In genomic region chr10:3592424-3592823, GRCh38 we compare ENCODE assay signal across 24 cellular contexts.
DNase-seq lines count a peak whose midpoint lies in the region; ATAC-seq, FAIRE-seq and TF ChIP-seq lines count a peak whose summit lies in the region.
"Had no signal": no experiment of that assay in that cellular context is flagged by ENCODE, and none has a peak within 500 bp of the region (broad histone marks: within the 10 kb centered on the region; RNA-seq: fewer than 3 reads in every experiment).

No MANE protein-coding gene starts in this region.

- no peaks in the 10 kb centered on the region for H3K4me1 ChIP-seq in A549
- H3K4me1 ChIP-seq in IMR-90 (ENCODE audit: control insufficient read depth, insufficient read depth, low read length), result no peaks in the 10 kb centered on the region
- no peaks in the 10 kb centered on the region for H3K4me1 ChIP-seq in K562 (replicated peaks in 1 of 2; ENCODE audit: control insufficient read depth in 2 of 2, insufficient read depth in 2 of 2, low read length in 2 of 2)
- no peaks in the 10 kb centered on the region for H3K4me1 ChIP-seq in mesendoderm (ENCODE audit: control insufficient read depth, low read depth, low read length)
- H3K4me1 ChIP-seq: BE2C had no signal

- no peak for TF ChIP-seq POLR2A in A549 (IDR thresholded peaks at IDR 0.05; ENCODE audit: low read length)
- TF ChIP-seq POLR2A in IMR-90 (IDR thresholded peaks at IDR 0.05; ENCODE audit: low read depth, low read length), result no peak
- TF ChIP-seq POLR2A in K562 (conservative IDR thresholded peaks at IDR 0.05), result no peak

- H3K27ac ChIP-seq in A549, result no peak overlapping the region
- H3K27ac ChIP-seq in IMR-90 (ENCODE audit: insufficient read depth, low read length), result no peak overlapping the region
- no peak overlapping the region for H3K27ac ChIP-seq in K562 (ENCODE audit: extremely low read depth, low read depth, low read length)
- no peak overlapping the region for H3K27ac ChIP-seq in mesendoderm (ENCODE audit: low read depth, low read length)
- H3K27ac ChIP-seq: 22Rv1; BLaER1 treated with 17β-estradiol and CSF1 and Interleukin-3, amounts not matched to agents 10 nM and 100 nM had no signal

- H4K20me1 ChIP-seq in IMR-90 (ENCODE audit: insufficient read depth, low read length) (no peaks in the 10 kb centered on the region), K562 (replicated peaks; ENCODE audit: control insufficient read depth, insufficient read depth, low read length) (peaks cover 6% of the 10 kb centered on the region; the same call in 1 of the 2 replicates)
- H4K20me1 ChIP-seq: BLaER1 treated with 17β-estradiol and CSF1 and Interleukin-3, amounts not matched to agents 10 nM and 100 nM had no signal

- TF ChIP-seq EP300 in A549 (IDR thresholded peaks at IDR 0.05) (no peak), K562 (IDR thresholded peaks at IDR 0.05; ENCODE audit: low read length) (no peak)

- H2AFZ ChIP-seq in IMR-90 (replicated peaks; ENCODE audit: low read length, poor library complexity) (no peak overlapping the region), K562 (ENCODE audit: low read depth, low read length) (no peak overlapping the region)

- no peak overlapping the region for H4K5ac ChIP-seq in IMR-90 (ENCODE audit: low read depth, low read length)
- no peak overlapping the region for H4K5ac ChIP-seq in mesendoderm (ENCODE audit: low read length)

- intact Hi-C loops in IMR-90 (cut with micrococcal nuclease) (no loop called here), K562 (cut with micrococcal nuclease) (no loop called here)

- H3K23ac ChIP-seq in IMR-90 (ENCODE audit: low read depth, low read length) (no peak overlapping the region), mesendoderm (ENCODE audit: low read length) (no peak overlapping the region)

- H2BK120ac ChIP-seq in IMR-90 (ENCODE audit: low read depth, low read length) (no peak overlapping the region), mesendoderm (ENCODE audit: low read depth, low read length) (no peak overlapping the region)

- no peak overlapping the region for H3K14ac ChIP-seq in IMR-90 (replicated peaks; ENCODE audit: low read depth, low read length)

- H3K36me3 ChIP-seq in IMR-90 (ENCODE audit: control insufficient read depth, insufficient read depth, low read length) (no peaks in the 10 kb centered on the region), K562 (ENCODE audit: control insufficient read depth, insufficient read depth, low read length) (no peaks in the 10 kb centered on the region), mesendoderm (ENCODE audit: control insufficient read depth, insufficient read depth, low read length) (no peaks in the 10 kb centered on the region)
- H3K36me3 ChIP-seq: BE2C; BLaER1 treated with 17β-estradiol and CSF1 and Interleukin-3, amounts not matched to agents 10 nM and 100 nM had no signal

- no peak overlapping the region for H3K56ac ChIP-seq in IMR-90 (ENCODE audit: extremely low read depth, insufficient read depth, low read length)
- H3K56ac ChIP-seq in mesendoderm (ENCODE audit: low read length), result no peak overlapping the region

- no peak overlapping the region for H3K18ac ChIP-seq in IMR-90 (ENCODE audit: low read depth, low read length)
- H3K18ac ChIP-seq in mesendoderm (ENCODE audit: low read length), result no peak overlapping the region

- H3K4ac ChIP-seq in IMR-90 (ENCODE audit: low read depth, low read length) (no peak overlapping the region), mesendoderm (ENCODE audit: low read depth, low read length) (no peak overlapping the region)

- no peak for FAIRE-seq in A549 (lab: Jason Lieb, UNC)
- no peak for FAIRE-seq in K562 (lab: Jason Lieb, UNC)
- FAIRE-seq: A204.1, G401.6, GM12892 had no signal

- H2BK5ac ChIP-seq in IMR-90 (ENCODE audit: low read depth, low read length, poor library complexity, severe bottlenecking) (no peak overlapping the region), mesendoderm (ENCODE audit: low read length) (no peak overlapping the region)

- no peak for TF ChIP-seq RAD21 in A549 (conservative IDR thresholded peaks at IDR 0.05 in 1 of 2, IDR thresholded peaks at IDR 0.05 in 1 of 2)
- TF ChIP-seq RAD21 in IMR-90 (IDR thresholded peaks at IDR 0.05; ENCODE audit: low read length), result no peak
- TF ChIP-seq RAD21 in K562 (CRISPR knock-in tag; conservative IDR thresholded peaks at IDR 0.05 in 1 of 2, IDR thresholded peaks at IDR 0.05 in 1 of 2), result no peak

- H3K27me3 ChIP-seq in IMR-90 (ENCODE audit: control insufficient read depth, insufficient read depth, low read length), result no peaks in the 10 kb centered on the region
- H3K27me3 ChIP-seq in K562 (ENCODE audit: control insufficient read depth in 2 of 2, insufficient read depth in 2 of 2, low read length in 2 of 2), result peaks cover 2 to 33% of the 10 kb centered on the region in 2 experiments; a peak in 4 of 5 replicates
- peaks cover 1% of the 10 kb centered on the region for H3K27me3 ChIP-seq in mesendoderm (ENCODE audit: insufficient read depth, low read length, poor library complexity)
- H3K27me3 ChIP-seq: BLaER1 treated with 17β-estradiol and CSF1 and Interleukin-3, amounts not matched to agents 10 nM and 100 nM had no signal

- TF ChIP-seq CTCF in A549 (IDR thresholded peaks at IDR 0.05) (no peak), IMR-90 (conservative IDR thresholded peaks at IDR 0.05; ENCODE audit: low read depth, low read length) (no peak), K562 (IDR thresholded peaks at IDR 0.05 in 2 of 3, conservative IDR thresholded peaks at IDR 0.05 in 1 of 3; ENCODE audit: insufficient read depth in 2 of 3, low read depth in 1 of 3, low read length in 3 of 3) (no peak)

- H2AK5ac ChIP-seq in IMR-90 (ENCODE audit: low read depth, low read length) (no peak overlapping the region), mesendoderm (ENCODE audit: low read length) (no peak overlapping the region)

- H4K8ac ChIP-seq in IMR-90 (ENCODE audit: low read depth in 2 of 2, low read length in 2 of 2) (no peak overlapping the region), mesendoderm (ENCODE audit: low read depth, low read length) (no peak overlapping the region)

- dilution Hi-C loops in IMR-90 (cut with HindIII; ENCODE audit: low sequenced_read_pairs, unreplicated experiment), result no loop called here

- DNase-seq in A549 (ENCODE audit: low read depth in 1 of 2, low spot score in 1 of 2) (peak in 1 of 2 experiments; percentile 19), IMR-90 (no peak), K562 (ENCODE audit: extremely low read depth in 1 of 4, low spot score in 3 of 4) (no peak), mesendoderm (peak; percentile 25), NCI-H2227 (lab: John Stamatoyannopoulos, UW; ENCODE audit: unreplicated experiment) (no peak), NCI-H187 treated with DMSO at 0.1 percent for 48 hours (lab: John Stamatoyannopoulos, UW) (no peak)
- no peak for DNase-seq in activated CD4-positive, alpha-beta T cell treated with anti-CD3 and anti-CD28 coated beads for 4 hours
- DNase-seq: ACHN; AML-193; BE2C; Calu3; CD4-positive, alpha-beta T cell; CD8-positive, alpha-beta memory T cell; DMS153; DND-41; GOT3; H7 had no signal

- H3K9me3 ChIP-seq in A549, result no peaks in the 10 kb centered on the region
- H3K9me3 ChIP-seq in IMR-90 (ENCODE audit: control insufficient read depth, insufficient read depth, low read length), result no peaks in the 10 kb centered on the region
- H3K9me3 ChIP-seq in K562 (replicated peaks; ENCODE audit: control insufficient read depth, insufficient read depth, low read depth, low read length), result no peaks in the 10 kb centered on the region
- H3K9me3 ChIP-seq: BE2C had no signal

- H3K9ac ChIP-seq in IMR-90 (ENCODE audit: low read depth, low read length) (no peak overlapping the region), K562 (ENCODE audit: insufficient read depth in 1 of 2, low read depth in 2 of 2, low read length in 2 of 2) (no peak overlapping the region), mesendoderm (ENCODE audit: low read length) (no peak overlapping the region)
- H3K9ac ChIP-seq: BLaER1 treated with 17β-estradiol and CSF1 and Interleukin-3, amounts not matched to agents 10 nM and 100 nM had no signal

- 45% methylated on average over 7 of the region's 7 CpGs for WGBS in A549 (ENCODE audit: missing lambda C conversion rate)
- 80% methylated on average over 1 of the region's 7 CpGs; no CpG with 5 or more reads in 1 of the 2 experiments for WGBS in IMR-90 (ENCODE audit: extremely low coverage in 2 of 2, insufficient read length in 1 of 2), 2 experiments
- WGBS in K562 (ENCODE audit: insufficient coverage, low coverage, missing lambda C conversion rate), result 3% methylated on average over 7 of the region's 7 CpGs
- WGBS in mesendoderm (ENCODE audit: extremely low coverage, insufficient coverage, low lambda C conversion rate), result no CpG with 5 or more reads among the region's 7 CpGs

- POLR2A ChIA-PET in A549 (lab: Yijun Ruan, JAX) (no interaction called here), IMR-90 (lab: Charles Lee; ENCODE audit: unreplicated experiment) (no interaction called here), K562 (lab: Yijun Ruan, JAX) (no interaction called here)

- H3K9me1 ChIP-seq in IMR-90 (ENCODE audit: insufficient read depth, low read length), result peaks cover 3% of the 10 kb centered on the region; the same call in 1 of the 2 replicates
- H3K9me1 ChIP-seq in K562 (ENCODE audit: control insufficient read depth, insufficient read depth, low read length), result no peaks in the 10 kb centered on the region

- H3K79me2 ChIP-seq in K562 (ENCODE audit: control insufficient read depth, insufficient read depth, low read length) (no peaks in the 10 kb centered on the region), mesendoderm (ENCODE audit: control insufficient read depth, insufficient read depth, low read length) (no peaks in the 10 kb centered on the region)

- H3K4me2 ChIP-seq in A549 (no peak overlapping the region), IMR-90 (ENCODE audit: low read depth, low read length) (no peak overlapping the region), K562 (ENCODE audit: insufficient read depth, low read length) (no peak overlapping the region), mesendoderm (ENCODE audit: low read length) (no peak overlapping the region)
- H3K4me2 ChIP-seq: BLaER1 treated with 17β-estradiol and CSF1 and Interleukin-3, amounts not matched to agents 10 nM and 100 nM had no signal

- no peak overlapping the region for H2AK9ac ChIP-seq in IMR-90 (replicated peaks; ENCODE audit: low read depth, low read length, poor library complexity)

- in situ Hi-C loops in IMR-90 (cut with MboI; ENCODE audit: low sequenced_read_pairs) (no loop called here), K562 (cut with MboI) (no loop called here)

- CTCF ChIA-PET in A549 (lab: Yijun Ruan, JAX), result no interaction called here
- CTCF ChIA-PET in IMR-90 (lab: Yijun Ruan, JAX), result interaction anchor here (0.5 kb wide), 1 partner anchor 184 kb away, joined by 4 read pairs; no protein-coding TSS in a partner anchor
- CTCF ChIA-PET in K562 (lab: Yijun Ruan, JAX; ENCODE audit: low intra/inter-chr PET ratio), result no interaction called here

- H3K79me1 ChIP-seq in IMR-90 (ENCODE audit: low read depth in 1 of 2, low read length in 2 of 2), result no peaks in the 10 kb centered on the region
- H3K79me1 ChIP-seq in mesendoderm (ENCODE audit: low read length), result no peaks in the 10 kb centered on the region

- no peak overlapping the region for H4K91ac ChIP-seq in IMR-90 (ENCODE audit: insufficient read depth, low read depth, low read length)

- no peak overlapping the region for H2BK15ac ChIP-seq in IMR-90 (ENCODE audit: low read depth, low read length)
- no peak overlapping the region for H2BK15ac ChIP-seq in mesendoderm (replicated peaks; ENCODE audit: low read depth)

- no TSS peak for BruUV-seq in IMR-90 (replicated peaks; lab: Mats Ljungman, UMichigan)
- BruUV-seq in K562 (replicated peaks; lab: Mats Ljungman, UMichigan), result no TSS peak

- ATAC-seq in A549 (no peak), IMR-90 (ENCODE audit: low read depth) (no peak), K562 (no peak), GM21360 (IDR thresholded peaks at IDR 0.05; ENCODE audit: unreplicated experiment) (no peak)
- ATAC-seq: HCT116 had no signal

- H3K4me3 ChIP-seq in A549, result no peak overlapping the region
- no peak overlapping the region for H3K4me3 ChIP-seq in IMR-90 (ENCODE audit: insufficient read depth, low read depth, low read length)
- H3K4me3 ChIP-seq in K562, result no peak overlapping the region
- H3K4me3 ChIP-seq in mesendoderm (ENCODE audit: low read length), result no peak overlapping the region
- H3K4me3 ChIP-seq: BLaER1 treated with 17β-estradiol and CSF1 and Interleukin-3, amounts not matched to agents 10 nM and 100 nM had no signal

- no peak overlapping the region for H2BK20ac ChIP-seq in IMR-90 (ENCODE audit: low read depth, low read length)
